In genomic region chr7:106563466-106564150, GRCh38 we compare ENCODE assay signal across 1 cellular context.
TF ChIP-seq lines count a peak whose summit lies in the region.

No MANE protein-coding gene starts in this region.

TF ChIP-seq in K562, 482 proteins besides CTCF, POLR2A, EP300 and RAD21 (continued from another document and continues in another):
- no peak for TF ChIP-seq GATAD2A (IDR thresholded peaks at IDR 0.05)
- no peak for TF ChIP-seq LARP7 (IDR thresholded peaks at IDR 0.05)
- 0 out of 2 replicates have a peak, but pooled peaks have one; percentile 4 for TF ChIP-seq ZNF668 (CRISPR knock-in tag; IDR thresholded peaks at IDR 0.05)
- no peak for TF ChIP-seq ZNF696 (CRISPR knock-in tag; conservative IDR thresholded peaks at IDR 0.05)
- no peak for TF ChIP-seq ZNF408 (CRISPR knock-in tag; IDR thresholded peaks at IDR 0.05; ENCODE audit: low read depth)
- TF ChIP-seq SNIP1 (IDR thresholded peaks at IDR 0.05; ENCODE audit: low read depth), result no peak
- no peak for TF ChIP-seq E2F5 (CRISPR knock-in tag; IDR thresholded peaks at IDR 0.05)
- TF ChIP-seq PURB (CRISPR knock-in tag; IDR thresholded peaks at IDR 0.05; ENCODE audit: low read depth), result no peak
- no peak for TF ChIP-seq YY1 (IDR thresholded peaks at IDR 0.05; ENCODE audit: borderline replicate concordance in 1 of 3, control insufficient read depth in 1 of 3, extremely low read depth in 1 of 3, insufficient read depth in 3 of 3, insufficient read length in 1 of 3, insufficient replicate concordance in 2 of 3, low read depth in 1 of 3, low read length in 2 of 3)
- TF ChIP-seq ZBTB5 (IDR thresholded peaks at IDR 0.05), result no peak
- no peak for TF ChIP-seq CREB1 (IDR thresholded peaks at IDR 0.05)
- 0 out of 2 replicates have a peak, but pooled peaks have one; percentile 6 for TF ChIP-seq CREB1 (CRISPR knock-in tag; IDR thresholded peaks at IDR 0.05)
- peak; percentile 40; the same call in 1 of the 2 replicates for TF ChIP-seq MECOM (CRISPR knock-in tag; IDR thresholded peaks at IDR 0.05)
- TF ChIP-seq ZNF512 (tag; IDR thresholded peaks at IDR 0.05), result no peak
- 0 out of 2 replicates have a peak, but pooled peaks have one; percentile 5 for TF ChIP-seq HDAC2 (IDR thresholded peaks at IDR 0.05)
- no peak for TF ChIP-seq ZBTB12 (CRISPR knock-in tag; IDR thresholded peaks at IDR 0.05)
- peak; percentile 61; the same call in 1 of the 2 replicates for TF ChIP-seq BACH1 (tag; IDR thresholded peaks at IDR 0.05)
- no peak for TF ChIP-seq HNRNPH1 (optimal IDR thresholded peaks at IDR 0.05; ENCODE audit: low read depth, low read length)
- TF ChIP-seq ZNF778 (CRISPR knock-in tag; IDR thresholded peaks at IDR 0.05), result no peak
- TF ChIP-seq SRSF9 (IDR thresholded peaks at IDR 0.05; ENCODE audit: borderline replicate concordance, low read depth, low read length), result no peak
- no peak for TF ChIP-seq ZNF75A (CRISPR knock-in tag; IDR thresholded peaks at IDR 0.05)
- TF ChIP-seq ATF4 (CRISPR knock-in tag; IDR thresholded peaks at IDR 0.05), result no peak
- no peak for TF ChIP-seq CBFA2T2 (conservative IDR thresholded peaks at IDR 0.05)
- peak; percentile 86 for TF ChIP-seq ZNF584 (CRISPR knock-in tag; IDR thresholded peaks at IDR 0.05; ENCODE audit: low read depth)
- TF ChIP-seq ZNF134 (CRISPR knock-in tag; conservative IDR thresholded peaks at IDR 0.05), result no peak
- TF ChIP-seq ZNF583 (CRISPR knock-in tag; IDR thresholded peaks at IDR 0.05), result no peak
- TF ChIP-seq NFIX (CRISPR knock-in tag; IDR thresholded peaks at IDR 0.05; ENCODE audit: low read depth), result peak; percentile 92
- TF ChIP-seq ZNF507 (tag; conservative IDR thresholded peaks at IDR 0.05), result no peak
- TF ChIP-seq ETS1 (conservative IDR thresholded peaks at IDR 0.05; ENCODE audit: control insufficient read depth, low read depth, low read length), result no peak
- TF ChIP-seq ATF6 (CRISPR knock-in tag; IDR thresholded peaks at IDR 0.05), result no peak
- TF ChIP-seq ZNF232 (CRISPR knock-in tag; IDR thresholded peaks at IDR 0.05), result no peak
- TF ChIP-seq ZBTB7A (IDR thresholded peaks at IDR 0.05; ENCODE audit: borderline replicate concordance, control insufficient read depth, low read depth, low read length), result no peak
- TF ChIP-seq ZNF316 (IDR thresholded peaks at IDR 0.05), result no peak
- no peak for TF ChIP-seq SRSF7 (optimal IDR thresholded peaks at IDR 0.05; ENCODE audit: low read depth, low read length)
- TF ChIP-seq TEAD4 (IDR thresholded peaks at IDR 0.05; ENCODE audit: low read length), result no peak
- no peak for TF ChIP-seq TEAD4 (CRISPR knock-in tag; IDR thresholded peaks at IDR 0.05; ENCODE audit: borderline replicate concordance)
- TF ChIP-seq FIP1L1 (IDR thresholded peaks at IDR 0.05; ENCODE audit: low read depth, low read length, poor library complexity, severe bottlenecking), result no peak
- no peak for TF ChIP-seq ZNF740 (CRISPR knock-in tag; IDR thresholded peaks at IDR 0.05)
- TF ChIP-seq ZNF740 (tag; IDR thresholded peaks at IDR 0.05), result no peak
- 0 out of 2 replicates have a peak, but pooled peaks have one; percentile 3 for TF ChIP-seq DPF2 (IDR thresholded peaks at IDR 0.05)
- TF ChIP-seq RBM22 (IDR thresholded peaks at IDR 0.05; ENCODE audit: low read depth, low read length, poor library complexity, severe bottlenecking), result no peak
- no peak for TF ChIP-seq CEBPG (CRISPR knock-in tag; IDR thresholded peaks at IDR 0.05)
- no peak for TF ChIP-seq CEBPG (tag; conservative IDR thresholded peaks at IDR 0.05 in 1 of 2, IDR thresholded peaks at IDR 0.05 in 1 of 2)
- no peak for TF ChIP-seq SMAD4 (CRISPR knock-in tag; conservative IDR thresholded peaks at IDR 0.05)
- no peak for TF ChIP-seq MBD2 (IDR thresholded peaks at IDR 0.05; ENCODE audit: borderline replicate concordance, low read depth)
- no peak for TF ChIP-seq VEZF1 (CRISPR knock-in tag; IDR thresholded peaks at IDR 0.05)
- TF ChIP-seq HCFC1 (IDR thresholded peaks at IDR 0.05; ENCODE audit: low read depth, low read length), result no peak
- no peak for TF ChIP-seq DACH1 (IDR thresholded peaks at IDR 0.05; ENCODE audit: partially characterized antibody)
- TF ChIP-seq STAT5A (IDR thresholded peaks at IDR 0.05; ENCODE audit: borderline replicate concordance, low read length), result no peak
- no peak for TF ChIP-seq ARID1B (IDR thresholded peaks at IDR 0.05)
- TF ChIP-seq SRF (CRISPR knock-in tag; IDR thresholded peaks at IDR 0.05), result no peak
- no peak for TF ChIP-seq HMG20B (CRISPR knock-in tag; IDR thresholded peaks at IDR 0.05)
- TF ChIP-seq MEF2D (tag; conservative IDR thresholded peaks at IDR 0.05; ENCODE audit: low read depth), result no peak
- TF ChIP-seq E2F4 (CRISPR knock-in tag; IDR thresholded peaks at IDR 0.05; ENCODE audit: low read depth), result no peak
- no peak for TF ChIP-seq AFF4 (CRISPR knock-in tag; IDR thresholded peaks at IDR 0.05)
